ENCODE assay signal across 1 cellular context in the genomic region with DNA sequence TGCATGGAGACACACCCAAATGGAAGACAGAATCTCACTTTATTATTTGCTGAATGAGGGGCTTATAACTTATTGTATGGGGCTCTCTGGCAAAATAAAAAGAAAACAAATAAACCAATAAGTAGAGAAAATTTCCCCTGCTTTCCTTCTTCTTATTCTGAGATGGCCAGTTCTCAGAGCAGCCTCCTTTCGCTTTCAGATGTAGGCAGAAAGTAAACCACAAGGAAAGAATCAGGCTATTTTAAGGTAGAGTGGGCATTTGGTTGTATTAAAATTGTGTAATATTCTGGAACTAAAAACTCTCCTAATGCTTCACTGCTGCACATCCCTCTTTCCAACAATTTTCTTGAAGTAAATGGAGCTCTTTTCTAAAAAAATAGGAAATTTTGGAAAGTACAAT.
TF ChIP-seq lines count a peak whose summit lies in the region.

No MANE protein-coding gene starts in this region.

TF ChIP-seq in K562, 482 proteins besides CTCF, POLR2A, EP300 and RAD21 (continued from another document):
- no peak for TF ChIP-seq CUX1 (CRISPR knock-in tag; IDR thresholded peaks at IDR 0.05)
- TF ChIP-seq PHF8 (IDR thresholded peaks at IDR 0.05; ENCODE audit: borderline replicate concordance, low read length), result no peak
- no peak for TF ChIP-seq ZNF785 (CRISPR knock-in tag; IDR thresholded peaks at IDR 0.05)
TF ChIP-seq in K562: peak in this region for 0.
